Comparison of ENCODE assay signal across 33 cellular contexts in genomic region chr11:81026008-81026407, GRCh38.
"Had no signal": no experiment of that assay in that cellular context is flagged by ENCODE, and none has a peak within 500 bp of the region (broad histone marks: within the 10 kb centered on the region; RNA-seq: fewer than 3 reads in every experiment).

No MANE protein-coding gene starts in this region.

- H3K27me3 ChIP-seq: adrenal gland, body of pancreas, brain microvascular endothelial cell, breast epithelium had no signal

- H3K27ac Mint-ChIP-seq: activated B cell treated with CpG ODN at 0.5 μM for 24 hours; activated CD4-positive, alpha-beta memory T cell treated with anti-CD3 and anti-CD28 coated beads, Interleukin-2, amount 10 ng/mL, durations not matched to agents 7 days and 5 days; activated CD4-positive, alpha-beta T cell treated with anti-CD3 and anti-CD28 coated beads, Interleukin-2, amount 10 ng/mL, durations not matched to agents 24 days and 14 days; activated CD8-positive, alpha-beta memory T cell treated with anti-CD3 and anti-CD28 coated beads, Interleukin-2, amount 10 ng/mL, durations not matched to agents 7 days and 5 days; activated CD8-positive, alpha-beta T cell treated with anti-CD3 and anti-CD28 coated beads, Interleukin-2, amount 10 ng/mL, durations not matched to agents 7 days and 5 days; activated naive CD4-positive, alpha-beta T cell treated with anti-CD3 and anti-CD28 coated beads, Interleukin-2, amount 10 ng/mL, durations not matched to agents 7 days and 5 days; activated naive CD4-positive, alpha-beta T cell treated with anti-CD3 and anti-CD28 coated beads, Interleukin-2, amount 50 U/mL, for 24 hours; activated naive CD8-positive, alpha-beta T cell; activated naive CD8-positive, alpha-beta T cell treated with anti-CD3 and anti-CD28 coated beads, Interleukin-2, amount 10 ng/mL, durations not matched to agents 7 days and 5 days; activated T-cell treated with anti-CD3 and anti-CD28 coated beads, Interleukin-2, amount 50 U/mL, for 24 hours; activated T-helper 2 cell treated with anti-CD3 and anti-CD28 coated beads, Interferon-gamma antibody, Interleukin-2, Interleukin-4, amounts not matched to agents 10 μg/mL and 5 μg/mL and 100 μg/mL, durations not matched to agents 14 hours and 24 hours and 36 hours; T-helper 1 cell treated with Interleukin-12 subunit alpha and Interleukin-12 subunit beta and Interleukin-4 antibody, amounts not matched to agents 30 μg/mL and 1 μg/mL, for 36 hours; T-helper 2 cell treated with Interferon-gamma antibody and Interleukin-4, amounts not matched to agents 5 μg/mL and 100 μg/mL, for 36 hours had no signal

- H3K9me3 ChIP-seq: body of pancreas, breast epithelium had no signal

- H3K4me1 ChIP-seq: adrenal gland, body of pancreas, breast epithelium had no signal

- H3K9me3 Mint-ChIP-seq: activated CD4-positive, alpha-beta T cell treated with anti-CD3 and anti-CD28 coated beads, Interleukin-2, amount 10 ng/mL, durations not matched to agents 24 days and 14 days; activated naive CD4-positive, alpha-beta T cell treated with anti-CD3 and anti-CD28 coated beads, Interleukin-2, amount 10 ng/mL, durations not matched to agents 7 days and 5 days; activated naive CD4-positive, alpha-beta T cell treated with anti-CD3 and anti-CD28 coated beads, Interleukin-2, amount 50 U/mL, for 24 hours; activated naive CD8-positive, alpha-beta T cell treated with anti-CD3 and anti-CD28 coated beads, Interleukin-2, amount 10 ng/mL, durations not matched to agents 7 days and 5 days; T-helper 1 cell treated with Interleukin-12 subunit alpha and Interleukin-12 subunit beta and Interleukin-4 antibody, amounts not matched to agents 30 μg/mL and 1 μg/mL, for 36 hours had no signal

- H3K4me1 Mint-ChIP-seq: activated B cell treated with CpG ODN at 0.5 μM for 24 hours; activated CD4-positive, alpha-beta memory T cell treated with anti-CD3 and anti-CD28 coated beads, Interleukin-2, amount 10 ng/mL, durations not matched to agents 7 days and 5 days; activated CD4-positive, alpha-beta T cell treated with anti-CD3 and anti-CD28 coated beads, Interleukin-2, amount 10 ng/mL, durations not matched to agents 24 days and 14 days; activated CD8-positive, alpha-beta memory T cell treated with anti-CD3 and anti-CD28 coated beads, Interleukin-2, amount 10 ng/mL, durations not matched to agents 7 days and 5 days; activated naive CD4-positive, alpha-beta T cell treated with anti-CD3 and anti-CD28 coated beads, Interleukin-2, amount 10 ng/mL, durations not matched to agents 7 days and 5 days; activated naive CD4-positive, alpha-beta T cell treated with anti-CD3 and anti-CD28 coated beads, Interleukin-2, amount 50 U/mL, for 24 hours; activated naive CD8-positive, alpha-beta T cell treated with anti-CD3 and anti-CD28 coated beads, Interleukin-2, amount 10 ng/mL, durations not matched to agents 7 days and 5 days had no signal

- H3K4me3 Mint-ChIP-seq: activated B cell treated with CpG ODN at 0.5 μM for 24 hours; activated CD4-positive, alpha-beta memory T cell treated with anti-CD3 and anti-CD28 coated beads, Interleukin-2, amount 10 ng/mL, durations not matched to agents 7 days and 5 days; activated CD4-positive, alpha-beta T cell treated with anti-CD3 and anti-CD28 coated beads, Interleukin-2, amount 10 ng/mL, durations not matched to agents 24 days and 14 days; activated CD8-positive, alpha-beta memory T cell treated with anti-CD3 and anti-CD28 coated beads, Interleukin-2, amount 10 ng/mL, durations not matched to agents 7 days and 5 days; activated CD8-positive, alpha-beta T cell treated with anti-CD3 and anti-CD28 coated beads, Interleukin-2, amount 10 ng/mL, durations not matched to agents 7 days and 5 days; activated naive CD4-positive, alpha-beta T cell treated with anti-CD3 and anti-CD28 coated beads, Interleukin-2, amount 10 ng/mL, durations not matched to agents 7 days and 5 days; activated naive CD4-positive, alpha-beta T cell treated with anti-CD3 and anti-CD28 coated beads, Interleukin-2, amount 50 U/mL, for 24 hours; activated naive CD8-positive, alpha-beta T cell; activated naive CD8-positive, alpha-beta T cell treated with anti-CD3 and anti-CD28 coated beads, Interleukin-2, amount 10 ng/mL, durations not matched to agents 7 days and 5 days; activated T-cell treated with anti-CD3 and anti-CD28 coated beads, Interleukin-2, amount 50 U/mL, for 24 hours; T-helper 1 cell treated with Interleukin-12 subunit alpha and Interleukin-12 subunit beta and Interleukin-4 antibody, amounts not matched to agents 30 μg/mL and 1 μg/mL, for 36 hours; T-helper 2 cell treated with Interferon-gamma antibody and Interleukin-4, amounts not matched to agents 5 μg/mL and 100 μg/mL, for 36 hours had no signal

- ATAC-seq: activated CD8-positive, alpha-beta memory T cell treated with anti-CD3 and anti-CD28 coated beads, Interleukin-2, amount 10 ng/mL, durations not matched to agents 7 days and 5 days; activated CD8-positive, alpha-beta T cell treated with anti-CD3 and anti-CD28 coated beads, Interleukin-2, amount 10 ng/mL, durations not matched to agents 7 days and 5 days; body of pancreas had no signal

- H3K36me3 Mint-ChIP-seq: activated CD8-positive, alpha-beta memory T cell treated with anti-CD3 and anti-CD28 coated beads, Interleukin-2, amount 10 ng/mL, durations not matched to agents 7 days and 5 days; activated naive CD4-positive, alpha-beta T cell treated with anti-CD3 and anti-CD28 coated beads, Interleukin-2, amount 10 ng/mL, durations not matched to agents 7 days and 5 days; activated naive CD4-positive, alpha-beta T cell treated with anti-CD3 and anti-CD28 coated beads, Interleukin-2, amount 50 U/mL, for 24 hours; activated naive CD8-positive, alpha-beta T cell; activated naive CD8-positive, alpha-beta T cell treated with anti-CD3 and anti-CD28 coated beads, Interleukin-2, amount 10 ng/mL, durations not matched to agents 7 days and 5 days had no signal

- DNase-seq: activated B cell treated with CpG ODN at 0.5 μM for 24 hours; activated CD4-positive, alpha-beta memory T cell treated with anti-CD3 and anti-CD28 coated beads, Interleukin-2, amount 10 ng/mL, durations not matched to agents 7 days and 5 days; activated CD4-positive, alpha-beta T cell treated with anti-CD3 and anti-CD28 coated beads for 4 hours; activated CD4-positive, alpha-beta T cell treated with anti-CD3 and anti-CD28 coated beads, Interleukin-2, amount 10 ng/mL, durations not matched to agents 24 days and 14 days; activated CD4-positive, alpha-beta T cell treated with anti-CD3 and anti-CD28 coated beads, Interleukin-2, amount 50 U/mL, for 1 hour; activated CD4-positive, alpha-beta T cell treated with anti-CD3 and anti-CD28 coated beads, Interleukin-2, amount 50 U/mL, for 4 hours; activated CD4-positive, CD25-positive, alpha-beta regulatory T cell treated with anti-CD3 and anti-CD28 coated beads, Interleukin-2, amount 50 U/mL, for 72 hours; activated CD8-positive, alpha-beta memory T cell treated with anti-CD3 and anti-CD28 coated beads for 24 hours; activated CD8-positive, alpha-beta memory T cell treated with anti-CD3 and anti-CD28 coated beads, Interleukin-2, amount 10 ng/mL, durations not matched to agents 7 days and 5 days; activated CD8-positive, alpha-beta memory T cell treated with anti-CD3 and anti-CD28 coated beads, Interleukin-2, amount 50 U/mL, for 48 hours; activated CD8-positive, alpha-beta T cell treated with anti-CD3 and anti-CD28 coated beads, Interleukin-2, amount 10 ng/mL, durations not matched to agents 7 days and 5 days; activated effector memory CD4-positive, alpha-beta T cell treated with Interleukin-2 at 50 U/mL for 16 hours; activated gamma-delta T cell; activated naive CD4-positive, alpha-beta T cell treated with anti-CD3 and anti-CD28 coated beads, Interleukin-2, amount 10 ng/mL, durations not matched to agents 7 days and 5 days; activated naive CD4-positive, alpha-beta T cell treated with Interleukin-2 at 50 U/mL for 16 hours; activated naive CD8-positive, alpha-beta T cell treated with anti-CD3 and anti-CD28 coated beads, Interleukin-2, amount 10 ng/mL, durations not matched to agents 7 days and 5 days; activated T-cell treated with anti-CD3 and anti-CD28 coated beads, Interleukin-2, amount 50 U/mL, for 24 hours; activated T-cell treated with anti-CD3 and anti-CD28 coated beads, Interleukin-2, amount 50 U/mL, for 48 hours; adrenal gland; amniotic stem cell; aorta; body of pancreas; brain microvascular endothelial cell; central memory CD4-positive, alpha-beta T cell; T-helper 2 cell; T-helper 9 cell had no signal

- H3K27ac ChIP-seq: adrenal gland, body of pancreas, brain microvascular endothelial cell, breast epithelium, VCaP had no signal

- H3K4me3 ChIP-seq: adrenal gland, body of pancreas, breast epithelium had no signal

- H3K27me3 Mint-ChIP-seq: activated B cell treated with CpG ODN at 0.5 μM for 24 hours; activated CD4-positive, alpha-beta memory T cell treated with anti-CD3 and anti-CD28 coated beads, Interleukin-2, amount 10 ng/mL, durations not matched to agents 7 days and 5 days; activated CD4-positive, alpha-beta T cell treated with anti-CD3 and anti-CD28 coated beads, Interleukin-2, amount 10 ng/mL, durations not matched to agents 24 days and 14 days; activated CD8-positive, alpha-beta memory T cell treated with anti-CD3 and anti-CD28 coated beads, Interleukin-2, amount 10 ng/mL, durations not matched to agents 7 days and 5 days; activated naive CD4-positive, alpha-beta T cell treated with anti-CD3 and anti-CD28 coated beads, Interleukin-2, amount 10 ng/mL, durations not matched to agents 7 days and 5 days; activated naive CD4-positive, alpha-beta T cell treated with anti-CD3 and anti-CD28 coated beads, Interleukin-2, amount 50 U/mL, for 24 hours; activated naive CD8-positive, alpha-beta T cell; activated naive CD8-positive, alpha-beta T cell treated with anti-CD3 and anti-CD28 coated beads, Interleukin-2, amount 10 ng/mL, durations not matched to agents 7 days and 5 days; activated T-cell treated with anti-CD3 and anti-CD28 coated beads, Interleukin-2, amount 50 U/mL, for 24 hours had no signal

- H3K36me3 ChIP-seq: adrenal gland, brain microvascular endothelial cell, breast epithelium had no signal
